ENCODE assay signal across 8 cellular contexts in the genomic region with DNA sequence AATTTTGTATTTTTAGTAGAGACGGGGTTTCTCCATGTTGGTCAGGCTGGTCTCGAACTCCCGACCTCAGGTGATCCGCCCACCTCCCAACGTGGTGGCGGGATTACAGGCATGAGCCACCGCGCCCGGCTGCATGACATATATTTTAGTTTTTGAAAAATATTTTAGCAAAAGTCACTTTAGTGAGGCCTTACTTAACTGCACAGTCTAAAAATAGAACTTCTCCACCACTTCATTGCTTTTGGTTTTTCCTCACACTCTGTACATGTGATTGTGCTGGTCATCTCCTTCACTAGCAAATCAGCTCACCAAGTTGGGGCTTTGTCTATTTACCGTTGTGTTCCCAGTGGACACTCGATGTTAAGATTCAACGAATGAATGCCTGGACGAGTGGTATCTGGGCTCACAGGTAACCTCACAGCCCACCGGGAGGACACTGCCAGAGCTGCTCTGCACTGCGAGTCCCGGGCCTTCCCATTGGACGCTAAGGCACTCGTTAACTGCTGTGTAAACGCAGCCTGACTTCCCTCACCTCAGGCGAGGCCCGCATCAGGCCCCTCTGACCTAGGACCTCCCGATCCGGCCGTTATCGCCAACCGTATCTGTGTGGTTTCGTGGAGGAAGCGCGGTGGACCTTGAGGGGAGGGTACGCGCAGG. TPM values are rescaled to one million over a fixed set of nuclear protein-coding genes. Genes with fewer than 3 reads are reported as not detected.
DNase-seq lines count a peak whose midpoint lies in the region; ATAC-seq and TF ChIP-seq lines count a peak whose summit lies in the region.

No MANE protein-coding gene starts in this region.

- 0 out of 2 replicates have a peak, but pooled peaks cover 3% of the 10 kb centered on the region for H3K4me1 ChIP-seq in HUES64 (ENCODE audit: insufficient read depth, low read length)
- peaks cover 8% of the 10 kb centered on the region for H3K4me1 ChIP-seq in Panc1 (ENCODE audit: control insufficient read depth, insufficient read depth, low read length)
- H3K4me1 ChIP-seq in ovary (ENCODE audit: insufficient read depth): no peaks in the 10 kb centered on the region

- no peak for TF ChIP-seq EP300 in ovary (IDR thresholded peaks at IDR 0.05)

- TF ChIP-seq POLR2A in ovary (IDR thresholded peaks at IDR 0.05): no peak

- intact Hi-C loops in Panc1 (cut with micrococcal nuclease; ENCODE audit: unreplicated experiment): loop anchor here (2.0 kb wide), 1 partner anchor 34 kb away; a partner anchor contains a TSS
- intact Hi-C loops in Right ventricle myocardium superior (cut with DNase I): no loop called here
- intact Hi-C loops in ovary (cut with DNase I): no loop called here

- in situ Hi-C loops in Panc1 (cut with HindIII; ENCODE audit: low pct_unique_long_range_greater_than_20kb, low sequenced_read_pairs): no loop called here

- H3K9ac ChIP-seq in HUES64 (ENCODE audit: low read depth, low read length): peak overlapping the region; percentile 74

- H3K27ac Mint-ChIP-seq in activated naive CD8-positive, alpha-beta T cell treated with anti-CD3 and anti-CD28 coated beads, Interleukin-2, amount 10 ng/mL, durations not matched to agents 7 days and 5 days: peak overlapping the region; percentile 94

- peaks cover 15% of the 10 kb centered on the region for H3K4me1 Mint-ChIP-seq in activated naive CD8-positive, alpha-beta T cell treated with anti-CD3 and anti-CD28 coated beads, Interleukin-2, amount 10 ng/mL, durations not matched to agents 7 days and 5 days

- peak overlapping the region; percentile 65 for H3K27ac ChIP-seq in HUES64 (ENCODE audit: low read depth, low read length)
- peak overlapping the region; percentile 96 for H3K27ac ChIP-seq in Panc1 (ENCODE audit: low read length)
- peak overlapping the region; percentile 94 to 95 for H3K27ac ChIP-seq in ovary

- peaks cover 4% of the 10 kb centered on the region for H3K36me3 Mint-ChIP-seq in activated naive CD8-positive, alpha-beta T cell treated with anti-CD3 and anti-CD28 coated beads, Interleukin-2, amount 10 ng/mL, durations not matched to agents 7 days and 5 days

- DNase-seq in EH (ENCODE audit: low read depth) (peak; percentile 74), Panc1 (ENCODE audit: low read depth, low spot score) (peak; percentile 75), Right ventricle myocardium superior (peak; percentile 71), ovary (peak; percentile 63 to 72 (median 70)), retina (no peak)
- peak; percentile 62 for DNase-seq in activated naive CD8-positive, alpha-beta T cell treated with anti-CD3 and anti-CD28 coated beads, Interleukin-2, amount 10 ng/mL, durations not matched to agents 7 days and 5 days

- POLR2A ChIA-PET in Panc1 (lab: Charles Lee): interaction anchor here (0.6 to 0.8 kb wide), 2 partner anchors 14 to 20 kb away, joined by 3 to 6 read pairs; a partner anchor contains a TSS
- POLR2A ChIA-PET in activated naive CD8-positive, alpha-beta T cell treated with anti-CD3 and anti-CD28 coated beads, Interleukin-2, amount 10 ng/mL, durations not matched to agents 7 days and 5 days (lab: Charles Lee): interaction anchor here (1.1 to 2.8 kb wide), 7 partner anchors 10 to 47 kb away, joined by 4 to 20 read pairs (median 7); a partner anchor contains a TSS

- H3K9me3 Mint-ChIP-seq in activated naive CD8-positive, alpha-beta T cell treated with anti-CD3 and anti-CD28 coated beads, Interleukin-2, amount 10 ng/mL, durations not matched to agents 7 days and 5 days: no peaks in the 10 kb centered on the region

- ATAC-seq in GM21619 (IDR thresholded peaks at IDR 0.05; ENCODE audit: unreplicated experiment) (peak; percentile 34), Panc1 (peak; percentile 88), Right ventricle myocardium superior (ENCODE audit: poor library complexity) (peak; percentile 75)
- peak; percentile 37 for ATAC-seq in activated naive CD8-positive, alpha-beta T cell treated with anti-CD3 and anti-CD28 coated beads, Interleukin-2, amount 10 ng/mL, durations not matched to agents 7 days and 5 days (ENCODE audit: low read depth)

- H3K36me3 ChIP-seq in HUES64 (ENCODE audit: insufficient read depth, low read length): no peaks in the 10 kb centered on the region
- H3K36me3 ChIP-seq in Panc1 (ENCODE audit: control insufficient read depth, insufficient read depth, low read length): no peaks in the 10 kb centered on the region
- no peaks in the 10 kb centered on the region for H3K36me3 ChIP-seq in ovary

- WGBS in HUES64: 2% methylated on average over 31 of the region's 31 CpGs
- WGBS in ovary, 3 donors: 0 to 3% (median 1%) methylated on average over 31 of the region's 31 CpGs

- no peaks in the 10 kb centered on the region for H3K27me3 ChIP-seq in HUES64 (ENCODE audit: insufficient read depth, low read length)
- H3K27me3 ChIP-seq in Panc1 (ENCODE audit: control insufficient read depth, insufficient read depth, low read length): peaks cover 3% of the 10 kb centered on the region; the same call in 1 of the 2 replicates
- H3K27me3 ChIP-seq in ovary: no peaks in the 10 kb centered on the region

- peak overlapping the region; percentile 84 for H3K4me3 ChIP-seq in HUES64 (ENCODE audit: low read length)
- peak overlapping the region; percentile 88 to 98 for H3K4me3 ChIP-seq in Panc1 (ENCODE audit: low read depth in 2 of 2, low read length in 2 of 2)
- H3K4me3 ChIP-seq in ovary: peak overlapping the region; percentile 69

- TF ChIP-seq CTCF in Panc1 (IDR thresholded peaks at IDR 0.05): no peak
- no peak for TF ChIP-seq CTCF in ovary (IDR thresholded peaks at IDR 0.05)

- H3K27me3 Mint-ChIP-seq in activated naive CD8-positive, alpha-beta T cell treated with anti-CD3 and anti-CD28 coated beads, Interleukin-2, amount 10 ng/mL, durations not matched to agents 7 days and 5 days: peaks cover 12% of the 10 kb centered on the region

- no TSS peak for BruUV-seq in Panc1 (replicated peaks; lab: Mats Ljungman, UMichigan)

- CTCF ChIA-PET in Panc1 (lab: Charles Lee): interaction anchor here (0.6 to 1.2 kb wide), 2 partner anchors 15 to 47 kb away, joined by 3 to 4 read pairs; a partner anchor contains a TSS

- H3K4me3 Mint-ChIP-seq in activated naive CD8-positive, alpha-beta T cell treated with anti-CD3 and anti-CD28 coated beads, Interleukin-2, amount 10 ng/mL, durations not matched to agents 7 days and 5 days: peak overlapping the region; percentile 94

- H3K9me3 ChIP-seq in HUES64 (ENCODE audit: insufficient read depth, low read depth, low read length) (no peaks in the 10 kb centered on the region), Panc1 (ENCODE audit: control insufficient read depth, insufficient read depth, low read depth, low read length) (no peaks in the 10 kb centered on the region), ovary (no peaks in the 10 kb centered on the region)

RNA-seq across cellular contexts. Expression of a gene that starts 14.0 kb away (rescaled TPM):
- 26.5 TPM for polyA plus RNA-seq in HUES64 (2013, experiment 1 of 2)
- 26.2 TPM for polyA plus RNA-seq in HUES64 (2013, experiment 2 of 2)
- 62.3 TPM for total RNA-seq in Panc1 (2021; ENCODE audit: unreplicated experiment)
- 64.1 TPM for polyA plus RNA-seq in Panc1 (2012; ENCODE audit: insufficient read length)
- 10 to 100 TPM; 58.6 to 70.2 TPM for total RNA-seq in activated naive CD8-positive, alpha-beta T cell treated with anti-CD3 and anti-CD28 coated beads, Interleukin-2, amount 10 ng/mL, durations not matched to agents 7 days and 5 days
- 20.4 TPM for total RNA-seq in Right ventricle myocardium superior
- 10 to 100 TPM; 27.4 to 47.7 (median 35.4) TPM for total RNA-seq in ovary
- polyA plus RNA-seq in ovary: 10 to 100 TPM; 13.2 to 47.4 TPM

RNA-seq across cellular contexts. Expression of a gene that starts 33.2 kb away (rescaled TPM):
- polyA plus RNA-seq in HUES64 (2013, experiment 1 of 2): 4.4 TPM
- polyA plus RNA-seq in HUES64 (2013, experiment 2 of 2): 4.1 TPM
- 7.1 TPM for total RNA-seq in Panc1 (2021; ENCODE audit: unreplicated experiment)
- 5.3 TPM for polyA plus RNA-seq in Panc1 (2012; ENCODE audit: insufficient read length)
- total RNA-seq in activated naive CD8-positive, alpha-beta T cell treated with anti-CD3 and anti-CD28 coated beads, Interleukin-2, amount 10 ng/mL, durations not matched to agents 7 days and 5 days: 10 to 100 TPM in 1 of 2 experiments, 1 to 10 TPM in 1; 9.6 to 10.1 TPM
- total RNA-seq in Right ventricle myocardium superior: 2.8 TPM
- 10 to 100 TPM in 1 of 7 donors, 1 to 10 TPM in 6; 3.9 to 10.7 (median 7.7) TPM for total RNA-seq in ovary
- polyA plus RNA-seq in ovary: 1 to 10 TPM; 6.7 to 6.8 TPM

RNA-seq across cellular contexts. Expression of a gene that starts 34.9 kb away (rescaled TPM):
- polyA plus RNA-seq in HUES64 (2013, experiment 1 of 2): 18.0 TPM
- 21.2 TPM for polyA plus RNA-seq in HUES64 (2013, experiment 2 of 2)
- 36.2 TPM for total RNA-seq in Panc1 (2021; ENCODE audit: unreplicated experiment)
- polyA plus RNA-seq in Panc1 (2012; ENCODE audit: insufficient read length): 33.1 TPM
- total RNA-seq in activated naive CD8-positive, alpha-beta T cell treated with anti-CD3 and anti-CD28 coated beads, Interleukin-2, amount 10 ng/mL, durations not matched to agents 7 days and 5 days: 10 to 100 TPM; 51.0 to 53.6 TPM
- total RNA-seq in Right ventricle myocardium superior: 41.7 TPM
- total RNA-seq in ovary: 10 to 100 TPM; 15.1 to 29.5 (median 21.6) TPM
- 10 to 100 TPM in 1 of 2 donors, 1 to 10 TPM in 1; 7.3 to 10.8 TPM for polyA plus RNA-seq in ovary

RNA-seq across cellular contexts. Expression of a gene that starts 47.2 kb away (rescaled TPM):
- 13.9 TPM for polyA plus RNA-seq in HUES64 (2013, experiment 1 of 2)
- polyA plus RNA-seq in HUES64 (2013, experiment 2 of 2): 15.6 TPM
- 23.9 TPM for total RNA-seq in Panc1 (2021; ENCODE audit: unreplicated experiment)
- 28.4 TPM for polyA plus RNA-seq in Panc1 (2012; ENCODE audit: insufficient read length)
- 10 to 100 TPM; 32.8 to 34.7 TPM for total RNA-seq in activated naive CD8-positive, alpha-beta T cell treated with anti-CD3 and anti-CD28 coated beads, Interleukin-2, amount 10 ng/mL, durations not matched to agents 7 days and 5 days
- total RNA-seq in Right ventricle myocardium superior: 19.8 TPM
- 10 to 100 TPM in 6 of 7 donors, 1 to 10 TPM in 1; 9.4 to 16.8 (median 13.9) TPM for total RNA-seq in ovary
- 10 to 100 TPM in 1 of 2 donors, 1 to 10 TPM in 1; 8.1 to 13.8 TPM for polyA plus RNA-seq in ovary

Comparison
In these comparisons a context has a peak if more than half of its experiments do, and no peak if none do; other contexts are left out.
1. ATAC-seq: peak in every context shown above with its lines; median percentile 88 in Panc1; 75 in Right ventricle myocardium superior; 37 in activated naive CD8-positive, alpha-beta T cell treated with anti-CD3 and anti-CD28 coated beads, Interleukin-2, amount 10 ng/mL, durations not matched to agents 7 days and 5 days; 34 in GM21619.